9 cellular contexts compared by ENCODE assay signal in genomic region chrX:64976673-64977040, GRCh38. TPM values are rescaled to one million over a fixed set of nuclear protein-coding genes. Genes with fewer than 3 reads are reported as not detected.
DNase-seq lines count a peak whose midpoint lies in the region; ATAC-seq and TF ChIP-seq lines count a peak whose summit lies in the region.
"Had no signal": no experiment of that assay in that cellular context is flagged by ENCODE, and none has a peak within 500 bp of the region (broad histone marks: within the 10 kb centered on the region; RNA-seq: fewer than 3 reads in every experiment).

No MANE protein-coding gene starts in this region.

- peaks cover 15% of the 10 kb centered on the region for H3K4me1 ChIP-seq in CD4-positive, alpha-beta memory T cell (ENCODE audit: insufficient read depth, low read length)
- no peaks in the 10 kb centered on the region for H3K4me1 ChIP-seq in effector memory CD4-positive, alpha-beta T cell (ENCODE audit: control insufficient read depth, insufficient read depth, low read length, poor library complexity, severe bottlenecking)
- no peaks in the 10 kb centered on the region for H3K4me1 ChIP-seq in ovary (ENCODE audit: insufficient read depth)

- peaks cover 6% of the 10 kb centered on the region in 2 donors for H3K36me3 Mint-ChIP-seq in CD4-positive, alpha-beta memory T cell

- WGBS in ovary, 3 donors, result 18 to 32% (median 20%) methylated on average over 11 of the region's 11 CpGs

- peak overlapping the region; percentile 89 to 98 (median 96) for H3K4me3 Mint-ChIP-seq in CD4-positive, alpha-beta memory T cell

- ATAC-seq in GM21423 (IDR thresholded peaks at IDR 0.05; ENCODE audit: unreplicated experiment) (peak; percentile 13), HG03575 (IDR thresholded peaks at IDR 0.05; ENCODE audit: extremely low read depth, insufficient number of reproducible peaks, low FRiP score, unreplicated experiment) (peak; percentile 16)

- H3K4me3 ChIP-seq in CD4-positive, alpha-beta memory T cell (ENCODE audit: low read length in 2 of 2), result peak overlapping the region; percentile 61 to 73
- H3K4me3 ChIP-seq in effector memory CD4-positive, alpha-beta T cell (ENCODE audit: insufficient read depth, low read depth, low read length, poor library complexity, severe bottlenecking), result peak overlapping the region; percentile 67
- H3K4me3 ChIP-seq in ovary, result peak overlapping the region; percentile 46

- H3K27me3 Mint-ChIP-seq in CD4-positive, alpha-beta memory T cell, result no peaks in the 10 kb centered on the region

- no peaks in the 10 kb centered on the region for H3K27me3 ChIP-seq in CD4-positive, alpha-beta memory T cell (ENCODE audit: insufficient read depth, low read length)
- H3K27me3 ChIP-seq in effector memory CD4-positive, alpha-beta T cell (replicated peaks; ENCODE audit: control insufficient read depth, insufficient read depth, low read length, poor library complexity, severe bottlenecking), result no peaks in the 10 kb centered on the region
- H3K27me3 ChIP-seq in ovary, result no peaks in the 10 kb centered on the region

- DNase-seq in CD4-positive, alpha-beta memory T cell, result no peak
- DNase-seq in effector memory CD4-positive, alpha-beta T cell, result no peak
- DNase-seq in ovary, result no peak
- DNase-seq in AG20443 (ENCODE audit: low spot score), result no peak
- no peak for DNase-seq in DMS153 (lab: John Stamatoyannopoulos, UW)
- DNase-seq in H4 (ENCODE audit: low spot score), result no peak

- POLR2A ChIA-PET in CD4-positive, alpha-beta memory T cell (lab: Charles Lee; ENCODE audit: partially characterized antibody), result interaction anchor here (1.2 to 3.1 kb wide), 3 partner anchors 58 to 770 kb away, joined by 5 to 13 read pairs (median 5); partner anchors contain the start of genes LAS1L and ZC3H12B

- no peaks in the 10 kb centered on the region for H3K36me3 ChIP-seq in CD4-positive, alpha-beta memory T cell (ENCODE audit: insufficient read depth, low read length)
- no peaks in the 10 kb centered on the region for H3K36me3 ChIP-seq in effector memory CD4-positive, alpha-beta T cell (ENCODE audit: control insufficient read depth, insufficient read depth, low read length)
- H3K36me3 ChIP-seq in ovary, result no peaks in the 10 kb centered on the region

- H3K4me1 Mint-ChIP-seq in CD4-positive, alpha-beta memory T cell, result peaks cover 4 to 33% (median 16%) of the 10 kb centered on the region in 4 donors

- H3K9me3 ChIP-seq in CD4-positive, alpha-beta memory T cell (ENCODE audit: control insufficient read depth in 1 of 2, low read length in 2 of 2), result no peaks in the 10 kb centered on the region
- no peaks in the 10 kb centered on the region for H3K9me3 ChIP-seq in effector memory CD4-positive, alpha-beta T cell (ENCODE audit: control insufficient read depth, low read length)
- H3K9me3 ChIP-seq in ovary, result no peaks in the 10 kb centered on the region

- H3K27ac Mint-ChIP-seq in CD4-positive, alpha-beta memory T cell, result peak overlapping the region in 6 of 7 donors; percentile 26 to 91 (median 86)

- TF ChIP-seq POLR2A in ovary (IDR thresholded peaks at IDR 0.05), result no peak

- TF ChIP-seq EP300 in ovary (IDR thresholded peaks at IDR 0.05), result no peak

- H3K27ac ChIP-seq in CD4-positive, alpha-beta memory T cell (ENCODE audit: low read depth, low read length), result no peak overlapping the region
- H3K27ac ChIP-seq in effector memory CD4-positive, alpha-beta T cell (ENCODE audit: insufficient read depth, low read length, poor library complexity, severe bottlenecking), result no peak overlapping the region
- no peak overlapping the region for H3K27ac ChIP-seq in ovary

- CTCF ChIA-PET in CD4-positive, alpha-beta memory T cell (lab: Charles Lee; ENCODE audit: partially characterized antibody), result interaction anchor here (1.8 kb wide), 1 partner anchor 58 kb away, joined by 5 read pairs; the partner anchor contains the start of gene ZC3H12B

- intact Hi-C loops in CD4-positive, alpha-beta memory T cell (cut with micrococcal nuclease), result loop anchor here (1.0 to 10.0 kb wide), 5 partner anchors 58 to 1222 kb away; partner anchors contain the start of genes AMER1, LAS1L, MTMR8 and ZC3H12B
- intact Hi-C loops in ovary (cut with DNase I), result no loop called here

- TF ChIP-seq CTCF in ovary (IDR thresholded peaks at IDR 0.05), result no peak

- H3K9me3 Mint-ChIP-seq in CD4-positive, alpha-beta memory T cell, result peaks cover 0 to 5% (median 0%) of the 10 kb centered on the region in 8 donors

RNA-seq across cellular contexts. Expression of gene ZC4H2, which starts 0.4 kb away (rescaled TPM):
- total RNA-seq in CD4-positive, alpha-beta memory T cell, result 10 to 100 TPM in 1 of 2 experiments, 1 to 10 TPM in 1; 8.2 to 11.8 TPM
- 10 to 100 TPM in 1 of 2 donors, 1 to 10 TPM in 1; 9.0 to 13.0 TPM for polyA plus RNA-seq in CD4-positive, alpha-beta memory T cell
- total RNA-seq in ovary, result 10 to 100 TPM in 5 of 7 donors, 1 to 10 TPM in 2; 9.3 to 16.2 (median 11.8) TPM
- 10 to 100 TPM in 1 of 2 donors, 1 to 10 TPM in 1; 9.5 to 23.0 TPM for polyA plus RNA-seq in ovary
- 8.6 and 12.5 TPM in 2 replicates for total RNA-seq in H4 (2014; rRNA removed; shearing (Covaris generic))

RNA-seq across cellular contexts. Expression of gene ZC3H12B, which starts 58.0 kb away (rescaled TPM):
- 1 to 10 TPM; 3.2 to 3.5 TPM for total RNA-seq in CD4-positive, alpha-beta memory T cell
- under 1 TPM in 1 of 2 donors, not detected in 1; 0.17 TPM for polyA plus RNA-seq in CD4-positive, alpha-beta memory T cell
- 1 to 10 TPM; 2.7 to 5.9 (median 5.1) TPM for total RNA-seq in ovary
- 1 to 10 TPM; 1.2 to 3.3 TPM for polyA plus RNA-seq in ovary
- 0.04 and 0.43 TPM in 2 replicates for total RNA-seq in H4 (2014; rRNA removed; shearing (Covaris generic))
- total RNA-seq: pulmonary artery endothelial cell had no signal
